Comparison of ENCODE assay signal across 22 cellular contexts in genomic region chr9:97568461-97569275, GRCh38.
"Had no signal": no experiment of that assay in that cellular context is flagged by ENCODE, and none has a peak within 500 bp of the region (broad histone marks: within the 10 kb centered on the region; RNA-seq: fewer than 3 reads in every experiment).

No MANE protein-coding gene starts in this region.

- H3K27me3 ChIP-seq: adrenal gland, dorsolateral prefrontal cortex, esophagus squamous epithelium, gastroesophageal sphincter, sigmoid colon, upper lobe of left lung had no signal

- FAIRE-seq: astrocyte, colon, islet of Langerhans had no signal

- H3K27ac ChIP-seq: esophagus squamous epithelium, lower lobe of right lung, thoracic aorta had no signal

- ATAC-seq: gastroesophageal sphincter; left colon; lower lobe of right lung; naive thymus-derived CD4-positive, alpha-beta T cell had no signal

- H3K4me3 ChIP-seq: adrenal gland, dorsolateral prefrontal cortex, esophagus squamous epithelium, gastroesophageal sphincter, lower lobe of right lung, sigmoid colon, thoracic aorta, upper lobe of left lung had no signal

- DNase-seq: activated B cell treated with CpG ODN at 0.5 μM for 24 hours; activated CD4-positive, alpha-beta memory T cell treated with anti-CD3 and anti-CD28 coated beads for 36 hours; activated CD4-positive, alpha-beta T cell treated with anti-CD3 and anti-CD28 coated beads for 48 hours; activated naive CD4-positive, alpha-beta T cell; activated T-cell treated with anti-CD3 and anti-CD28 coated beads, Interleukin-2, amount 50 U/mL, for 1 hour; dorsolateral prefrontal cortex; esophagus squamous epithelium; left colon; lower lobe of right lung; naive thymus-derived CD4-positive, alpha-beta T cell; occipital lobe; sigmoid colon; stimulated activated CD4-positive, alpha-beta T cell treated with anti-CD3 and anti-CD28 coated beads, Interleukin-4, amount 100 ng/mL, for 24 hours; stimulated activated naive CD4-positive, alpha-beta T cell treated with Interleukin-2 at 50 U/mL for 16 hours; T1000; upper lobe of left lung had no signal

- H3K9me3 ChIP-seq: adrenal gland, esophagus squamous epithelium, gastroesophageal sphincter, lower lobe of right lung, sigmoid colon, thoracic aorta, upper lobe of left lung had no signal
